19 cellular contexts compared by ENCODE assay signal in the genomic region with DNA sequence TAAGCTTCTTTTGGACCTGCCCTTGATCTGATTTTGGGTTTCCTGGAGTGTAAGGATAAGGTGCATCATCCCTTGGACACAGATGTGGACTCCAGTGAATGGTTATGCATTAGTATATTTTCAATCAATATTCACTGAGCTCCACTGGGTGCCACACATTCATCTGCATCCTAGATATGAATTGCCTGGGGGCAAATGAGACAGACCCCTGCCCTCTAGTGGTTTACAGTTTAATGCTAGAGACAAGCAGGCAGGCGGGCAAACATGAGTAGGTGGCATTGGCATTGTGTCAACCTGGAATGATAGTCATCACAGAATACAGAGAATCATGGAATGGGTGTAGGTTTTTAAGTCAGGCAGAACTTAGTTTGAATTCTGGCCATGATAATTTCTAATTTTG.
"Had no signal": no experiment of that assay in that cellular context is flagged by ENCODE, and none has a peak within 500 bp of the region (broad histone marks: within the 10 kb centered on the region; RNA-seq: fewer than 3 reads in every experiment).

No MANE protein-coding gene starts in this region.

- H3K36me3 Mint-ChIP-seq: naive thymus-derived CD8-positive, alpha-beta T cell; stimulated activated naive B cell treated with anti-CD40 and anti-IgM and Interleukin-4, amounts not matched to agents 10 μg/mL and 1 μg/mL and 100 μg/mL, for 72 hours had no signal

- H3K4me1 ChIP-seq: heart right ventricle, right atrium auricular region, sigmoid colon, testis, tibial nerve, upper lobe of right lung, vagina had no signal

- H3K9me3 ChIP-seq: heart right ventricle, mucosa of descending colon, right atrium auricular region, sigmoid colon, testis, tibial nerve, upper lobe of right lung, vagina had no signal

- ATAC-seq: heart right ventricle; left lobe of liver; mucosa of descending colon; naive thymus-derived CD8-positive, alpha-beta T cell; stimulated activated naive B cell treated with anti-CD40 and anti-IgM and Interleukin-4, amounts not matched to agents 10 μg/mL and 1 μg/mL and 100 μg/mL, for 72 hours; stimulated activated naive CD8-positive, alpha-beta T cell treated with anti-CD3 and anti-CD28 coated beads, Interleukin-15, amount 100 ng/mL, for 72 hours; upper lobe of right lung had no signal

- DNase-seq: effector CD4-positive, alpha-beta T cell; heart right ventricle; hypothalamus; mammary epithelial cell; mucosa of descending colon; naive thymus-derived CD8-positive, alpha-beta T cell; posterior cingulate gyrus; sigmoid colon; stimulated activated CD4-positive, alpha-beta T cell treated with anti-CD3 and anti-CD28 coated beads, Interleukin-2, amount 100 ng/mL, for 24 hours; stimulated activated CD4-positive, alpha-beta T cell treated with anti-CD3 and anti-CD28 coated beads, Interleukin-4, amount 100 ng/mL, for 4 hours; stimulated activated naive B cell treated with anti-CD40 and anti-IgM and Interleukin-4, amounts not matched to agents 10 μg/mL and 1 μg/mL and 100 μg/mL, for 72 hours; stimulated activated naive CD8-positive, alpha-beta T cell treated with anti-CD3 and anti-CD28 coated beads, Interleukin-15, amount 100 ng/mL, for 72 hours; testis; upper lobe of right lung had no signal

- H3K27me3 ChIP-seq: right atrium auricular region, sigmoid colon, testis, tibial nerve, upper lobe of right lung, vagina had no signal

- H3K4me1 Mint-ChIP-seq: naive thymus-derived CD8-positive, alpha-beta T cell; stimulated activated naive B cell treated with anti-CD40 and anti-IgM and Interleukin-4, amounts not matched to agents 10 μg/mL and 1 μg/mL and 100 μg/mL, for 72 hours; stimulated activated naive CD8-positive, alpha-beta T cell treated with anti-CD3 and anti-CD28 coated beads, Interleukin-15, amount 100 ng/mL, for 72 hours had no signal

- H3K27ac Mint-ChIP-seq: naive thymus-derived CD8-positive, alpha-beta T cell; stimulated activated naive B cell treated with anti-CD40 and anti-IgM and Interleukin-4, amounts not matched to agents 10 μg/mL and 1 μg/mL and 100 μg/mL, for 72 hours had no signal

- H3K27me3 Mint-ChIP-seq: stimulated activated naive B cell treated with anti-CD40 and anti-IgM and Interleukin-4, amounts not matched to agents 10 μg/mL and 1 μg/mL and 100 μg/mL, for 72 hours; stimulated activated naive CD8-positive, alpha-beta T cell treated with anti-CD3 and anti-CD28 coated beads, Interleukin-15, amount 100 ng/mL, for 72 hours had no signal

- H3K4me3 ChIP-seq: heart right ventricle, mucosa of descending colon, right atrium auricular region, sigmoid colon, skin epidermis, testis, tibial nerve, upper lobe of right lung, vagina had no signal

- H3K4me3 Mint-ChIP-seq: naive thymus-derived CD8-positive, alpha-beta T cell; stimulated activated naive B cell treated with anti-CD40 and anti-IgM and Interleukin-4, amounts not matched to agents 10 μg/mL and 1 μg/mL and 100 μg/mL, for 72 hours; stimulated activated naive CD8-positive, alpha-beta T cell treated with anti-CD3 and anti-CD28 coated beads, Interleukin-15, amount 100 ng/mL, for 72 hours had no signal

- H3K36me3 ChIP-seq: heart right ventricle, right atrium auricular region, sigmoid colon, tibial nerve, upper lobe of right lung, vagina had no signal

- H3K27ac ChIP-seq: heart right ventricle, right atrium auricular region, sigmoid colon, skin epidermis, testis, tibial nerve, upper lobe of right lung, vagina had no signal
